ENCODE assay signal across 1 cellular context in the genomic region with DNA sequence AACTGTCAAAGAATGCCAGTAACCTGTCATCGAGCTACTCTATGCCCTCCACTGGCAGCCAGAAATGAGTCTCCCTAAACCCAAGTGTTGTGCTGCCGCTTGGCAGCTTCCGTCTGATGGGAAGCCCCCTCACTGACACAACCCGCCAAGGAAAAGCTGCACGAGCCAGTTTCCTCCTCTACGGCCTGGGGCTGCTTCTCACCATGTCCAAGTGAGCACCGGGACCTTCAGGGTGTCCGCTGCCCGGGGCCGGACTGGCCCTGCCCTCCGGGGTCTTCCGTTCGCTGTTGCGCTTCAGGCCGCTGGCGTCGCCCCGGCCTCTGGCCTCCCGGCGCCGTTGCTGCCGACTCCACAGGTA.
TF ChIP-seq lines count a peak whose summit lies in the region.

No MANE protein-coding gene starts in this region.

TF ChIP-seq in GM23338, 12 proteins besides CTCF, POLR2A, EP300 and RAD21 (continued from another document):
- TF ChIP-seq, protein P1, sequence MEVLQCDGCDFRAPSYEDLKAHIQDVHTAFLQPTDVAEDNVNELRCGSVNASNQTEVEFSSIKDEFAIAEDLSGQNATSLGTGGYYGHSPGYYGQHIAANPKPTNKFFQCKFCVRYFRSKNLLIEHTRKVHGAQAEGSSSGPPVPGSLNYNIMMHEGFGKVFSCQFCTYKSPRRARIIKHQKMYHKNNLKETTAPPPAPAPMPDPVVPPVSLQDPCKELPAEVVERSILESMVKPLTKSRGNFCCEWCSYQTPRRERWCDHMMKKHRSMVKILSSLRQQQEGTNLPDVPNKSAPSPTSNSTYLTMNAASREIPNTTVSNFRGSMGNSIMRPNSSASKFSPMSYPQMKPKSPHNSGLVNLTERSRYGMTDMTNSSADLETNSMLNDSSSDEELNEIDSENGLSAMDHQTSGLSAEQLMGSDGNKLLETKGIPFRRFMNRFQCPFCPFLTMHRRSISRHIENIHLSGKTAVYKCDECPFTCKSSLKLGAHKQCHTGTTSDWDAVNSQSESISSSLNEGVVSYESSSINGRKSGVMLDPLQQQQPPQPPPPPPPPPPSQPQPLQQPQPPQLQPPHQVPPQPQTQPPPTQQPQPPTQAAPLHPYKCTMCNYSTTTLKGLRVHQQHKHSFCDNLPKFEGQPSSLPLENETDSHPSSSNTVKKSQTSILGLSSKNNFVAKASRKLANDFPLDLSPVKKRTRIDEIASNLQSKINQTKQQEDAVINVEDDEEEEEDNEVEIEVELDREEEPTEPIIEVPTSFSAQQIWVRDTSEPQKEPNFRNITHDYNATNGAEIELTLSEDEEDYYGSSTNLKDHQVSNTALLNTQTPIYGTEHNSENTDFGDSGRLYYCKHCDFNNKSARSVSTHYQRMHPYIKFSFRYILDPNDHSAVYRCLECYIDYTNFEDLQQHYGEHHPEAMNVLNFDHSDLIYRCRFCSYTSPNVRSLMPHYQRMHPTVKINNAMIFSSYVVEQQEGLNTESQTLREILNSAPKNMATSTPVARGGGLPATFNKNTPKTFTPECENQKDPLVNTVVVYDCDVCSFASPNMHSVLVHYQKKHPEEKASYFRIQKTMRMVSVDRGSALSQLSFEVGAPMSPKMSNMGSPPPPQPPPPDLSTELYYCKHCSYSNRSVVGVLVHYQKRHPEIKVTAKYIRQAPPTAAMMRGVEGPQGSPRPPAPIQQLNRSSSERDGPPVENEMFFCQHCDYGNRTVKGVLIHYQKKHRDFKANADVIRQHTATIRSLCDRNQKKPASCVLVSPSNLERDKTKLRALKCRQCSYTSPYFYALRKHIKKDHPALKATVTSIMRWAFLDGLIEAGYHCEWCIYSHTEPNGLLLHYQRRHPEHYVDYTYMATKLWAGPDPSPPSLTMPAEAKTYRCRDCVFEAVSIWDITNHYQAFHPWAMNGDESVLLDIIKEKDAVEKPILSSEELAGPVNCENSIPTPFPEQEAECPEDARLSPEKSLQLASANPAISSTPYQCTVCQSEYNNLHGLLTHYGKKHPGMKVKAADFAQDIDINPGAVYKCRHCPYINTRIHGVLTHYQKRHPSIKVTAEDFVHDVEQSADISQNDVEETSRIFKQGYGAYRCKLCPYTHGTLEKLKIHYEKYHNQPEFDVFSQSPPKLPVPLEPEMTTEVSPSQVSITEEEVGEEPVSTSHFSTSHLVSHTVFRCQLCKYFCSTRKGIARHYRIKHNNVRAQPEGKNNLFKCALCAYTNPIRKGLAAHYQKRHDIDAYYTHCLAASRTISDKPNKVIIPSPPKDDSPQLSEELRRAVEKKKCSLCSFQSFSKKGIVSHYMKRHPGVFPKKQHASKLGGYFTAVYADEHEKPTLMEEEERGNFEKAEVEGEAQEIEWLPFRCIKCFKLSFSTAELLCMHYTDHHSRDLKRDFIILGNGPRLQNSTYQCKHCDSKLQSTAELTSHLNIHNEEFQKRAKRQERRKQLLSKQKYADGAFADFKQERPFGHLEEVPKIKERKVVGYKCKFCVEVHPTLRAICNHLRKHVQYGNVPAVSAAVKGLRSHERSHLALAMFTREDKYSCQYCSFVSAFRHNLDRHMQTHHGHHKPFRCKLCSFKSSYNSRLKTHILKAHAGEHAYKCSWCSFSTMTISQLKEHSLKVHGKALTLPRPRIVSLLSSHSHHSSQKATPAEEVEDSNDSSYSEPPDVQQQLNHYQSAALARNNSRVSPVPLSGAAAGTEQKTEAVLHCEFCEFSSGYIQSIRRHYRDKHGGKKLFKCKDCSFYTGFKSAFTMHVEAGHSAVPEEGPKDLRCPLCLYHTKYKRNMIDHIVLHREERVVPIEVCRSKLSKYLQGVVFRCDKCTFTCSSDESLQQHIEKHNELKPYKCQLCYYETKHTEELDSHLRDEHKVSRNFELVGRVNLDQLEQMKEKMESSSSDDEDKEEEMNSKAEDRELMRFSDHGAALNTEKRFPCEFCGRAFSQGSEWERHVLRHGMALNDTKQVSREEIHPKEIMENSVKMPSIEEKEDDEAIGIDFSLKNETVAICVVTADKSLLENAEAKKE (CRISPR knock-in tag; IDR thresholded peaks at IDR 0.05): no peak
- TF ChIP-seq POLR2AphosphoS5 (IDR thresholded peaks at IDR 0.05; ENCODE audit: low read depth) (no peak), STAT1 (IDR thresholded peaks at IDR 0.05; ENCODE audit: unreplicated experiment) (no peak), ZNF114 (CRISPR knock-in tag; IDR thresholded peaks at IDR 0.05) (no peak), EZH2 (IDR thresholded peaks at IDR 0.05; ENCODE audit: low read depth, unreplicated experiment) (no peak), EZH2phosphoT487 (IDR thresholded peaks at IDR 0.05; ENCODE audit: unreplicated experiment) (no peak), ETS1 (IDR thresholded peaks at IDR 0.05) (no peak), CREB1 (CRISPR knock-in tag; IDR thresholded peaks at IDR 0.05; ENCODE audit: low read depth) (no peak), ZNF331 (CRISPR knock-in tag; IDR thresholded peaks at IDR 0.05; ENCODE audit: low read depth) (no peak), NANOG (IDR thresholded peaks at IDR 0.05; ENCODE audit: borderline replicate concordance) (no peak)
- TF ChIP-seq, protein P2, sequence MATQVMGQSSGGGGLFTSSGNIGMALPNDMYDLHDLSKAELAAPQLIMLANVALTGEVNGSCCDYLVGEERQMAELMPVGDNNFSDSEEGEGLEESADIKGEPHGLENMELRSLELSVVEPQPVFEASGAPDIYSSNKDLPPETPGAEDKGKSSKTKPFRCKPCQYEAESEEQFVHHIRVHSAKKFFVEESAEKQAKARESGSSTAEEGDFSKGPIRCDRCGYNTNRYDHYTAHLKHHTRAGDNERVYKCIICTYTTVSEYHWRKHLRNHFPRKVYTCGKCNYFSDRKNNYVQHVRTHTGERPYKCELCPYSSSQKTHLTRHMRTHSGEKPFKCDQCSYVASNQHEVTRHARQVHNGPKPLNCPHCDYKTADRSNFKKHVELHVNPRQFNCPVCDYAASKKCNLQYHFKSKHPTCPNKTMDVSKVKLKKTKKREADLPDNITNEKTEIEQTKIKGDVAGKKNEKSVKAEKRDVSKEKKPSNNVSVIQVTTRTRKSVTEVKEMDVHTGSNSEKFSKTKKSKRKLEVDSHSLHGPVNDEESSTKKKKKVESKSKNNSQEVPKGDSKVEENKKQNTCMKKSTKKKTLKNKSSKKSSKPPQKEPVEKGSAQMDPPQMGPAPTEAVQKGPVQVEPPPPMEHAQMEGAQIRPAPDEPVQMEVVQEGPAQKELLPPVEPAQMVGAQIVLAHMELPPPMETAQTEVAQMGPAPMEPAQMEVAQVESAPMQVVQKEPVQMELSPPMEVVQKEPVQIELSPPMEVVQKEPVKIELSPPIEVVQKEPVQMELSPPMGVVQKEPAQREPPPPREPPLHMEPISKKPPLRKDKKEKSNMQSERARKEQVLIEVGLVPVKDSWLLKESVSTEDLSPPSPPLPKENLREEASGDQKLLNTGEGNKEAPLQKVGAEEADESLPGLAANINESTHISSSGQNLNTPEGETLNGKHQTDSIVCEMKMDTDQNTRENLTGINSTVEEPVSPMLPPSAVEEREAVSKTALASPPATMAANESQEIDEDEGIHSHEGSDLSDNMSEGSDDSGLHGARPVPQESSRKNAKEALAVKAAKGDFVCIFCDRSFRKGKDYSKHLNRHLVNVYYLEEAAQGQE (IDR thresholded peaks at IDR 0.05; ENCODE audit: unreplicated experiment): no peak
